Comparison of ENCODE assay signal across 36 cellular contexts in genomic region chr16:1117926-1118325, GRCh38. TPM values are rescaled to one million over a fixed set of nuclear protein-coding genes. Genes with fewer than 3 reads are reported as not detected.
"Had no signal": no experiment of that assay in that cellular context is flagged by ENCODE, and none has a peak within 500 bp of the region (broad histone marks: within the 10 kb centered on the region; RNA-seq: fewer than 3 reads in every experiment).

No MANE protein-coding gene starts in this region.

- ATAC-seq: naive thymus-derived CD8-positive, alpha-beta T cell; natural killer cell treated with Interleukin-12 subunit alpha and Interleukin-12 subunit beta and Interleukin-15 and Interleukin-18, amount 100 ng/mL, for 72 hours; psoas muscle; right cardiac atrium; sciatic nerve; stimulated activated memory B cell treated with anti-CD40 and anti-IgM and Interleukin-4, amounts not matched to agents 10 μg/mL and 1 μg/mL and 100 μg/mL, for 72 hours; stimulated activated naive CD8-positive, alpha-beta T cell treated with anti-CD3 and anti-CD28 coated beads, Interleukin-15, amount 100 ng/mL, for 72 hours; stimulated activated naive CD8-positive, alpha-beta T cell treated with anti-CD3 and anti-CD28 coated beads, Interleukin-15, Interleukin-2, amounts not matched to agents 100 U/mL and 50 U/mL, for 24 hours; upper lobe of right lung had no signal

- H3K4me1 Mint-ChIP-seq: naive thymus-derived CD8-positive, alpha-beta T cell; neural crest cell; stimulated activated naive CD8-positive, alpha-beta T cell treated with anti-CD3 and anti-CD28 coated beads, Interleukin-15, amount 100 ng/mL, for 72 hours had no signal

- H3K4me1 ChIP-seq: parathyroid adenoma, psoas muscle, suprapubic skin, tibial artery, transverse colon, upper lobe of right lung, uterus had no signal

- H3K27me3 ChIP-seq: ovary, testis, uterus had no signal

- H3K4me2 ChIP-seq: smooth muscle cell had no signal

- H3K36me3 Mint-ChIP-seq: naive thymus-derived CD8-positive, alpha-beta T cell; natural killer cell treated with Interleukin-12 subunit alpha and Interleukin-12 subunit beta and Interleukin-15 and Interleukin-18, amount 100 ng/mL, for 72 hours; stimulated activated memory B cell treated with anti-CD40 and anti-IgM and Interleukin-4, amounts not matched to agents 10 μg/mL and 1 μg/mL and 100 μg/mL, for 72 hours; type B pancreatic cell had no signal

- H3K36me3 ChIP-seq: ovary, spleen, suprapubic skin, tibial artery, transverse colon, upper lobe of right lung, uterus had no signal

- H2AFZ ChIP-seq: parathyroid adenoma had no signal

- H3K9ac ChIP-seq: parathyroid adenoma had no signal

- H3K27me3 Mint-ChIP-seq: natural killer cell treated with Interleukin-12 subunit alpha and Interleukin-12 subunit beta and Interleukin-15 and Interleukin-18, amount 100 ng/mL, for 72 hours; stimulated activated naive CD8-positive, alpha-beta T cell treated with anti-CD3 and anti-CD28 coated beads, Interleukin-15, amount 100 ng/mL, for 72 hours; type B pancreatic cell had no signal

- H3K9me3 ChIP-seq: ovary, psoas muscle, spleen, suprapubic skin, testis, tibial artery, transverse colon, upper lobe of right lung, uterus had no signal

- H3K27ac ChIP-seq: ovary, parathyroid adenoma, psoas muscle, skin epidermis, spleen, suprapubic skin, testis, tibial artery, transverse colon, upper lobe of right lung, uterus had no signal

- H3K9me3 Mint-ChIP-seq: naive thymus-derived CD8-positive, alpha-beta T cell; natural killer cell treated with Interleukin-12 subunit alpha and Interleukin-12 subunit beta and Interleukin-15 and Interleukin-18, amount 100 ng/mL, for 72 hours; nephron progenitor cell; neural crest cell; stimulated activated memory B cell treated with anti-CD40 and anti-IgM and Interleukin-4, amounts not matched to agents 10 μg/mL and 1 μg/mL and 100 μg/mL, for 72 hours; stimulated activated naive CD8-positive, alpha-beta T cell treated with anti-CD3 and anti-CD28 coated beads, Interleukin-15, amount 100 ng/mL, for 72 hours; type B pancreatic cell had no signal

- DNase-seq: naive thymus-derived CD8-positive, alpha-beta T cell; nephron progenitor cell; occipital lobe; ovary; posterior cingulate gyrus; psoas muscle; right cardiac atrium; spleen; stimulated activated CD4-positive, alpha-beta T cell treated with anti-CD3 and anti-CD28 coated beads, Interleukin-12 subunit alpha, Interleukin-12 subunit beta, amount 100 ng/mL, for 4 hours; stimulated activated CD4-positive, alpha-beta T cell treated with anti-CD3 and anti-CD28 coated beads, Interleukin-1b, Interleukin-23, amount 100 ng/mL, for 48 hours; stimulated activated CD4-positive, alpha-beta T cell treated with anti-CD3 and anti-CD28 coated beads, Interleukin-4, amount 100 ng/mL, for 1 hour; stimulated activated CD4-positive, alpha-beta T cell treated with anti-CD3 and anti-CD28 coated beads, Interleukin-4, amount 100 ng/mL, for 4 hours; stimulated activated CD8-positive, alpha-beta memory T cell treated with anti-CD3 and anti-CD28 coated beads, Interleukin-4, amount 100 ng/mL, for 48 hours; stimulated activated naive CD4-positive, alpha-beta T cell; stimulated activated naive CD8-positive, alpha-beta T cell treated with anti-CD3 and anti-CD28 coated beads, Interleukin-15, amount 100 ng/mL, for 72 hours; stimulated activated naive CD8-positive, alpha-beta T cell treated with anti-CD3 and anti-CD28 coated beads, Interleukin-15, Interleukin-2, amounts not matched to agents 100 U/mL and 50 U/mL, for 24 hours; substantia nigra; testis; tibial artery; transverse colon; upper lobe of right lung; uterus had no signal

- H3K27ac Mint-ChIP-seq: naive thymus-derived CD8-positive, alpha-beta T cell; natural killer cell treated with Interleukin-12 subunit alpha and Interleukin-12 subunit beta and Interleukin-15 and Interleukin-18, amount 100 ng/mL, for 72 hours; nephron progenitor cell; progenitor cell of endocrine pancreas; stimulated activated memory B cell treated with anti-CD40 and anti-IgM and Interleukin-4, amounts not matched to agents 10 μg/mL and 1 μg/mL and 100 μg/mL, for 72 hours; stimulated activated naive CD8-positive, alpha-beta T cell treated with anti-CD3 and anti-CD28 coated beads, Interleukin-15, amount 100 ng/mL, for 72 hours; type B pancreatic cell had no signal

- H3K4me3 Mint-ChIP-seq: naive thymus-derived CD8-positive, alpha-beta T cell; natural killer cell treated with Interleukin-12 subunit alpha and Interleukin-12 subunit beta and Interleukin-15 and Interleukin-18, amount 100 ng/mL, for 72 hours; nephron progenitor cell; neural crest cell; stimulated activated memory B cell treated with anti-CD40 and anti-IgM and Interleukin-4, amounts not matched to agents 10 μg/mL and 1 μg/mL and 100 μg/mL, for 72 hours; stimulated activated naive CD8-positive, alpha-beta T cell treated with anti-CD3 and anti-CD28 coated beads, Interleukin-15, amount 100 ng/mL, for 72 hours; type B pancreatic cell had no signal

- H3K4me3 ChIP-seq: ovary, psoas muscle, skin epidermis, smooth muscle cell, spleen, suprapubic skin, testis, tibial artery, transverse colon, upper lobe of right lung, uterus had no signal

RNA-seq across cellular contexts. Expression of gene C1QTNF8, which starts 21.9 kb away (rescaled TPM):
- total RNA-seq: naive thymus-derived CD8-positive, alpha-beta T cell; natural killer cell treated with Interleukin-12 subunit alpha and Interleukin-12 subunit beta and Interleukin-15 and Interleukin-18, amount 100 ng/mL, for 72 hours; occipital lobe; osteoblast; progenitor cell of endocrine pancreas; psoas muscle; renal cortical epithelial cell; sciatic nerve; smooth muscle cell; spleen; suprapubic skin; transverse colon; upper lobe of right lung; urinary bladder; uterus had no signal
- polyA plus RNA-seq: naive thymus-derived CD8-positive, alpha-beta T cell; ovary; psoas muscle; smooth muscle cell; spleen; urinary bladder had no signal

RNA-seq across cellular contexts. Expression of gene SSTR5, which starts 45.4 kb away (rescaled TPM):
- total RNA-seq: naive thymus-derived CD8-positive, alpha-beta T cell; natural killer cell treated with Interleukin-12 subunit alpha and Interleukin-12 subunit beta and Interleukin-15 and Interleukin-18, amount 100 ng/mL, for 72 hours; neural crest cell; osteoblast; ovary; sciatic nerve; smooth muscle cell; spleen; transverse colon; upper lobe of right lung; uterus had no signal
- polyA plus RNA-seq: naive thymus-derived CD8-positive, alpha-beta T cell; ovary; smooth muscle cell; spleen; thymus had no signal
